28 cellular contexts compared by ENCODE assay signal in the genomic region with DNA sequence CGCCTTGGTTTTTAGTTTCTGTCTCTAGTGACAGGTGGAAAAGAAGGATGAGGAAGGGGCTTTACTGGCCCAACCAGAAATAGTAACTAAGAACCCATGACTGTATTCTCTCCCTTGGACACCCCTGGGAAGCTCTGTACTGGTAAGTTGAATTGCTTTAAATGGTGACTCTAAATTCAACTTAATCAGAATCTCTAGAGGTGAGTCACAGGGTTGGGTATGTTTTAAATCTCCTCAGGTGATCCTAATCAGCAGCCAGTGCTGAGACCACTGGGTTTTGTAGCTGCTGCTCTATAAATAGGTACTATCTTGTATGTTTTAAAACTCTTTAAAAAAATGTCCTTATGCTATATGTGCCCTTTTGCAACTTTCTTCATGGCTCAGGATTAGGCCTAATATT.
"Had no signal": no experiment of that assay in that cellular context is flagged by ENCODE, and none has a peak within 500 bp of the region (broad histone marks: within the 10 kb centered on the region; RNA-seq: fewer than 3 reads in every experiment).

No MANE protein-coding gene starts in this region.

- H3K4me3 Mint-ChIP-seq: effector memory CD8-positive, alpha-beta T cell; immature natural killer cell; memory B cell; mesothelial cell of epicardium; naive B cell; natural killer cell treated with Interleukin-12 subunit alpha and Interleukin-12 subunit beta and Interleukin-15 and Interleukin-18, amount 100 ng/mL, for 72 hours; neural crest cell; stimulated activated naive B cell treated with anti-CD40 and anti-IgM and Interleukin-4, amounts not matched to agents 10 μg/mL and 1 μg/mL and 100 μg/mL, for 72 hours; stimulated activated naive CD8-positive, alpha-beta T cell treated with anti-CD3 and anti-CD28 coated beads, Interleukin-15, Interleukin-2, amounts not matched to agents 100 ng/mL and 50 ng/mL, for 24 hours had no signal

- H3K27me3 ChIP-seq: neutrophil, tibial nerve, upper lobe of left lung had no signal

- H3K4me3 ChIP-seq: lower lobe of right lung, mucosa of descending colon, pancreas, smooth muscle cell, thoracic aorta, tibial nerve, upper lobe of left lung had no signal

- H3K36me3 ChIP-seq: lower lobe of right lung, neutrophil, pancreas, thoracic aorta, tibial nerve, upper lobe of left lung had no signal

- FAIRE-seq: endometrium, pancreas, urothelium cell line had no signal

- H3K9me3 Mint-ChIP-seq: effector memory CD8-positive, alpha-beta T cell; natural killer cell treated with Interleukin-12 subunit alpha and Interleukin-12 subunit beta and Interleukin-15 and Interleukin-18, amount 100 ng/mL, for 72 hours had no signal

- H3K4me1 Mint-ChIP-seq: mesothelial cell of epicardium had no signal

- H3K4me1 ChIP-seq: lower lobe of right lung, pancreas, tibial nerve, upper lobe of left lung had no signal

- H3K36me3 Mint-ChIP-seq: immature natural killer cell had no signal

- DNase-seq: cerebellar nuclear complex; cortex of kidney; effector memory CD8-positive, alpha-beta T cell; foreskin fibroblast; hypothalamus; immature natural killer cell; islet precursor cell; left ventricle myocardium superior; lower lobe of right lung; mucosa of descending colon; naive B cell; pancreas; retina; stimulated activated CD4-positive, alpha-beta T cell treated with anti-CD3 and anti-CD28 coated beads, Interleukin-2, amount 100 ng/mL, for 48 hours; stimulated activated naive B cell treated with anti-CD40 and anti-IgM and Interleukin-4, amounts not matched to agents 10 μg/mL and 1 μg/mL and 100 μg/mL, for 72 hours; upper lobe of left lung had no signal

- H3K27ac Mint-ChIP-seq: effector memory CD8-positive, alpha-beta T cell; immature natural killer cell; memory B cell; mesothelial cell of epicardium; natural killer cell treated with Interleukin-12 subunit alpha and Interleukin-12 subunit beta and Interleukin-15 and Interleukin-18, amount 100 ng/mL, for 72 hours; stimulated activated naive B cell treated with anti-CD40 and anti-IgM and Interleukin-4, amounts not matched to agents 10 μg/mL and 1 μg/mL and 100 μg/mL, for 72 hours; stimulated activated naive CD8-positive, alpha-beta T cell treated with anti-CD3 and anti-CD28 coated beads, Interleukin-15, Interleukin-2, amounts not matched to agents 100 ng/mL and 50 ng/mL, for 24 hours had no signal

- ATAC-seq: effector memory CD8-positive, alpha-beta T cell; left ventricle myocardium superior; lower lobe of right lung; mucosa of descending colon; natural killer cell treated with Interleukin-12 subunit alpha and Interleukin-12 subunit beta and Interleukin-15 and Interleukin-18, amount 100 ng/mL, for 72 hours; pancreas; sciatic nerve; stimulated activated naive B cell treated with anti-CD40 and anti-IgM and Interleukin-4, amounts not matched to agents 10 μg/mL and 1 μg/mL and 100 μg/mL, for 72 hours had no signal

- H3K4me2 ChIP-seq: smooth muscle cell had no signal

- H3K9me3 ChIP-seq: lower lobe of right lung, mucosa of descending colon, neutrophil, pancreas, thoracic aorta had no signal

- H3K27ac ChIP-seq: lower lobe of right lung, neutrophil, pancreas, thoracic aorta, tibial nerve, upper lobe of left lung had no signal
